Comparison of ENCODE assay signal across 8 cellular contexts in the genomic region with DNA sequence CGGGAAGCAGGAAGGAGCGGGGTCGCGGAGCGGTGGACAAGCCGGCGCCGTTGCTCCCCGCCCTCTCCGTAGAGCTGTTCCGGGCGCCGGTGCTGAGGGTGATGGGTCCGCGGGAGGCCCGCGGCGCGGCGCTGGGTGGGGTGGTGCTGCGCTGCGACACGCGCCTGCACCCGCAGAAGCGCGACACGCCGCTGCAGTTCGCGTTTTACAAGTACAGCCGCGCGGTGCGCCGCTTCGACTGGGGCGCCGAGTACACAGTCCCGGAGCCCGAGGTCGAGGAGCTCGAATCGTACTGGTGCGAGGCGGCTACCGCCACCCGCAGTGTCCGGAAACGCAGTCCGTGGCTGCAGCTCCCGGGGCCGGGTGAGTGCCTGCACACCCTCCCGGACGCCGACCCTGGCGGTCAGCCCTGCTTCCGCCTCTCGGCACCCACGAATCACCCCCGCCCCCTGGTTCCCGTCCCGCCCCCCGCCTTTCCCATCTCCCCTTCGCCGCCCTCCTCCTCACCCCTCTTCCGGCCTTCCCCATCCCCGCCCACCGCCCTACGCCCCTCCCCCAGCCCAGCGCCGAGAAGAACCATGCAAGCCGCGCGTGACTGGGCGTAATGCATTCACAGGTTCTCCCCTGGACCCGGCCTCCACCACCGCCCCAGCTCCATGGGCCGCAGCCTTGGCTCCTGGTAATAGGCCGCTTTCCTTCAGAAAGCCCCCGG. TPM values are rescaled to one million over a fixed set of nuclear protein-coding genes. Genes with fewer than 3 reads are reported as not detected.
DNase-seq lines count a peak whose midpoint lies in the region; ATAC-seq and TF ChIP-seq lines count a peak whose summit lies in the region.

No MANE protein-coding gene starts in this region.

- TF ChIP-seq CTCF in RWPE1 (conservative IDR thresholded peaks at IDR 0.05; ENCODE audit: low read depth) (no peak), neural progenitor cell (IDR thresholded peaks at IDR 0.05) (no peak), suprapubic skin (IDR thresholded peaks at IDR 0.05) (no peak)

- H3F3A ChIP-seq in neural progenitor cell (ENCODE audit: low read depth) = peaks cover 6% of the 10 kb centered on the region

- no peaks in the 10 kb centered on the region for H3K9me3 Mint-ChIP-seq in neural progenitor cell

- H4K20me1 ChIP-seq in neural progenitor cell (ENCODE audit: low read depth) = no peaks in the 10 kb centered on the region

- CTCF ChIA-PET in RWPE1 (lab: Yijun Ruan, JAX) = interaction anchor here (0.7 to 1.9 kb wide), 3 partner anchors 11 to 66 kb away, joined by 5 to 7 read pairs (median 7); no protein-coding TSS in a partner anchor

- H3K36me3 ChIP-seq in neural progenitor cell = no peaks in the 10 kb centered on the region
- H3K36me3 ChIP-seq in suprapubic skin = no peaks in the 10 kb centered on the region

- peak overlapping the region; percentile 97 for H2AFZ ChIP-seq in neural progenitor cell (replicated peaks)

- peak overlapping the region; percentile 90 for H3K4me2 ChIP-seq in neural progenitor cell

- peaks cover 25% of the 10 kb centered on the region for H3K27me3 Mint-ChIP-seq in neural progenitor cell (ENCODE audit: insufficient read depth, low read depth)

- ATAC-seq in GM19467 (IDR thresholded peaks at IDR 0.05; ENCODE audit: unreplicated experiment) = peak; percentile 54

- H3K4me3 ChIP-seq in neural progenitor cell (peak overlapping the region; percentile 54), suprapubic skin (peak overlapping the region; percentile 93)

- no peak overlapping the region for H3K27ac Mint-ChIP-seq in neural progenitor cell

- peak; percentile 69 for DNase-seq in Caki2 (ENCODE audit: low read depth)
- DNase-seq in HT-29 (ENCODE audit: low spot score) = peak; percentile 59
- DNase-seq in RWPE1 (ENCODE audit: low spot score) = peak; percentile 80
- peak; percentile 32 to 73 (median 50) for DNase-seq in activated naive CD4-positive, alpha-beta T cell (lab: John Stamatoyannopoulos, UW)
- DNase-seq in foreskin melanocyte = peak; percentile 81
- peak; percentile 91 for DNase-seq in neural progenitor cell (ENCODE audit: low spot score)
- DNase-seq in suprapubic skin (ENCODE audit: low spot score in 2 of 2) = peak; percentile 94 to 95

- WGBS in suprapubic skin = under 1% methylated on average over 57 of the region's 81 CpGs

- no peaks in the 10 kb centered on the region for H3K36me3 Mint-ChIP-seq in neural progenitor cell

- TF ChIP-seq POLR2A in suprapubic skin (IDR thresholded peaks at IDR 0.05) = peak in 1 of 2 donors; percentile 35

- H3K4me3 Mint-ChIP-seq in neural progenitor cell = peak overlapping the region; percentile 93

- H3K79me2 ChIP-seq in neural progenitor cell (ENCODE audit: low read depth) = no peaks in the 10 kb centered on the region

- in situ Hi-C loops in Caki2 (cut with HindIII; ENCODE audit: low pct_unique_long_range_greater_than_20kb, low sequenced_read_pairs) = no loop called here

- H3K4me1 ChIP-seq in neural progenitor cell = peaks cover 5% of the 10 kb centered on the region
- H3K4me1 ChIP-seq in suprapubic skin = peaks cover 19% of the 10 kb centered on the region

- peaks cover 6% of the 10 kb centered on the region for H3K4me1 Mint-ChIP-seq in neural progenitor cell

- peak overlapping the region; percentile 0 for H3K9ac ChIP-seq in neural progenitor cell

- TF ChIP-seq EP300 in suprapubic skin (IDR thresholded peaks at IDR 0.05) = no peak

- H3K27me3 ChIP-seq in neural progenitor cell = peaks cover 93% of the 10 kb centered on the region
- no peaks in the 10 kb centered on the region for H3K27me3 ChIP-seq in suprapubic skin

- H3K9me3 ChIP-seq in neural progenitor cell (ENCODE audit: low read depth) (no peaks in the 10 kb centered on the region), suprapubic skin (no peaks in the 10 kb centered on the region)

- H3K27ac ChIP-seq in RWPE1 (peak overlapping the region; percentile 89), neural progenitor cell (no peak overlapping the region), suprapubic skin (peak overlapping the region; percentile 94)

- POLR2A ChIA-PET in RWPE1 (lab: Yijun Ruan, JAX; ENCODE audit: low non-redundant PET) = interaction anchor here (1.2 kb wide), 1 partner anchor 23 kb away, joined by 3 read pairs; a partner anchor contains a TSS

RNA-seq across cellular contexts. Expression of a gene that starts 5.4 kb away (rescaled TPM):
- 3.2 and 5.3 TPM in 2 replicates for total RNA-seq in Caki2 (2014; rRNA removed; shearing (Covaris generic); ENCODE audit: low replicate concordance)
- 1.4 and 3.4 TPM in 2 replicates for total RNA-seq in HT-29 (2014; rRNA removed; shearing (Covaris generic))
- total RNA-seq in neural progenitor cell (ENCODE audit: low replicate concordance) = 0.19 TPM in 1 of 2 replicates, not detected in the other
- 1 to 10 TPM in 1 of 4 donors, under 1 TPM in 2, not detected in 1; 0.72 to 1.4 (median 0.81) TPM for total RNA-seq in suprapubic skin

RNA-seq across cellular contexts. Expression of a gene that starts 19.8 kb away (rescaled TPM):
- not detected in 2 replicates for total RNA-seq in Caki2 (2014; rRNA removed; shearing (Covaris generic); ENCODE audit: low replicate concordance)
- total RNA-seq in HT-29 (2014; rRNA removed; shearing (Covaris generic)) = not detected in 2 replicates
- total RNA-seq in neural progenitor cell (ENCODE audit: low replicate concordance) = not detected in 2 replicates
- total RNA-seq in suprapubic skin = 1 to 10 TPM in 3 of 4 donors, not detected in 1; 1.0 to 6.6 (median 1.6) TPM

RNA-seq across cellular contexts. Expression of a gene that starts 22.8 kb away (rescaled TPM):
- total RNA-seq in Caki2 (2014; rRNA removed; shearing (Covaris generic); ENCODE audit: low replicate concordance) = 20.4 and 36.9 TPM in 2 replicates
- 48.9 and 52.2 TPM in 2 replicates for total RNA-seq in HT-29 (2014; rRNA removed; shearing (Covaris generic))
- 66.5 and 81.1 TPM in 2 replicates for total RNA-seq in neural progenitor cell (ENCODE audit: low replicate concordance)
- total RNA-seq in suprapubic skin = 10 to 100 TPM; 10.9 to 12.7 (median 11.9) TPM

RNA-seq across cellular contexts. Expression of a gene that starts 39.3 kb away (rescaled TPM):
- 10.8 and 13.5 TPM in 2 replicates for total RNA-seq in Caki2 (2014; rRNA removed; shearing (Covaris generic); ENCODE audit: low replicate concordance)
- 6.2 and 7.3 TPM in 2 replicates for total RNA-seq in HT-29 (2014; rRNA removed; shearing (Covaris generic))
- 22.3 and 31.7 TPM in 2 replicates for total RNA-seq in neural progenitor cell (ENCODE audit: low replicate concordance)
- total RNA-seq in suprapubic skin = 10 to 100 TPM; 28.0 to 32.4 (median 29.7) TPM
